Comparison of ENCODE assay signal across 1 cellular context in genomic region chr4:184280591-184281071, GRCh38.
A peak's percentile ranks its signal among the peaks of the same experiment; 100 is the strongest.
TF ChIP-seq lines count a peak whose summit lies in the region.

No MANE protein-coding gene starts in this region.

TF ChIP-seq in GM12878, 131 proteins besides CTCF, POLR2A, EP300 and RAD21 (continued from another document and continues in another):
- no peak for TF ChIP-seq HDGF (IDR thresholded peaks at IDR 0.05)
- no peak for TF ChIP-seq CREM (IDR thresholded peaks at IDR 0.05; ENCODE audit: low read depth)
- TF ChIP-seq ZZZ3 (IDR thresholded peaks at IDR 0.05; ENCODE audit: control insufficient read depth, insufficient read length, low read depth): no peak
- TF ChIP-seq E2F8 (IDR thresholded peaks at IDR 0.05; ENCODE audit: low read depth, partially characterized antibody): no peak
- no peak for TF ChIP-seq NBN (IDR thresholded peaks at IDR 0.05)
- TF ChIP-seq ZNF217 (IDR thresholded peaks at IDR 0.05): 0 out of 2 replicates have a peak, but pooled peaks have one; percentile 1
- TF ChIP-seq E2F4 (IDR thresholded peaks at IDR 0.05; ENCODE audit: low read depth, low read length): no peak
- TF ChIP-seq NR2F1 (conservative IDR thresholded peaks at IDR 0.05): peak; percentile 41; the same call in 1 of the 2 replicates
- TF ChIP-seq CUX1 (IDR thresholded peaks at IDR 0.05; ENCODE audit: insufficient replicate concordance, low read depth, low read length): no peak
- TF ChIP-seq RCOR1 (conservative IDR thresholded peaks at IDR 0.05; ENCODE audit: low read depth, low read length): no peak
- TF ChIP-seq ZSCAN29 (IDR thresholded peaks at IDR 0.05): no peak
- TF ChIP-seq YY1 (IDR thresholded peaks at IDR 0.05; ENCODE audit: low read depth, low read length): 0 out of 2 replicates have a peak, but pooled peaks have one; percentile 35
- no peak for TF ChIP-seq SUZ12 (IDR thresholded peaks at IDR 0.05; ENCODE audit: unreplicated experiment)
- no peak for TF ChIP-seq ZBTB4 (CRISPR knock-in tag; IDR thresholded peaks at IDR 0.05)
- TF ChIP-seq HDAC6 (IDR thresholded peaks at IDR 0.05; ENCODE audit: unreplicated experiment): no peak
- TF ChIP-seq ZNF687 (IDR thresholded peaks at IDR 0.05): peak; percentile 98
- no peak for TF ChIP-seq FOXM1 (IDR thresholded peaks at IDR 0.05; ENCODE audit: low read depth, low read length)
- no peak for TF ChIP-seq IRF4 (IDR thresholded peaks at IDR 0.05; ENCODE audit: low read depth, low read length)
- peak; percentile 92 for TF ChIP-seq POLR2AphosphoS2 (IDR thresholded peaks at IDR 0.05; ENCODE audit: low read depth, low read length)
- peak; percentile 66 for TF ChIP-seq MEF2A (IDR thresholded peaks at IDR 0.05; ENCODE audit: insufficient read depth, low read depth, low read length)
- peak; percentile 70; the same call in 1 of the 2 replicates for TF ChIP-seq TCF3 (IDR thresholded peaks at IDR 0.05; ENCODE audit: borderline replicate concordance, insufficient read depth, low read depth, low read length)
- TF ChIP-seq ATF3 (IDR thresholded peaks at IDR 0.05; ENCODE audit: borderline replicate concordance, extremely low read depth, low read depth, low read length): no peak
- TF ChIP-seq LARP7 (IDR thresholded peaks at IDR 0.05): no peak
- TF ChIP-seq CHD1 (IDR thresholded peaks at IDR 0.05; ENCODE audit: low read depth, low read length): no peak
- TF ChIP-seq IKZF2 (IDR thresholded peaks at IDR 0.05): no peak
- no peak for TF ChIP-seq SUPT20H (IDR thresholded peaks at IDR 0.05; ENCODE audit: borderline replicate concordance, control insufficient read depth, low read depth, low read length)
- peak; percentile 93; the same call in 2 of the 3 replicates for TF ChIP-seq POU2F2 (IDR thresholded peaks at IDR 0.05; ENCODE audit: borderline replicate concordance, low read depth, low read length)
- no peak for TF ChIP-seq EED (IDR thresholded peaks at IDR 0.05; ENCODE audit: low read depth)
- TF ChIP-seq ZNF274 (IDR thresholded peaks at IDR 0.05; ENCODE audit: insufficient read depth, insufficient read length): no peak
- no peak for TF ChIP-seq GATAD2B (conservative IDR thresholded peaks at IDR 0.05; ENCODE audit: low read depth)
- TF ChIP-seq PRDM15 (CRISPR knock-in tag; IDR thresholded peaks at IDR 0.05): no peak
- TF ChIP-seq SIN3A (IDR thresholded peaks at IDR 0.05; ENCODE audit: low read depth, low read length): no peak
- TF ChIP-seq MLLT1 (IDR thresholded peaks at IDR 0.05): peak; percentile 39; the same call in 1 of the 2 replicates
- no peak for TF ChIP-seq STAT1 (conservative IDR thresholded peaks at IDR 0.05)
- peak; percentile 19; the same call in 1 of the 2 replicates for TF ChIP-seq ZBED1 (IDR thresholded peaks at IDR 0.05; ENCODE audit: borderline replicate concordance)
